1 cellular context compared by ENCODE assay signal in genomic region chr12:48350249-48351021, GRCh38.
TF ChIP-seq lines count a peak whose summit lies in the region.

Gene ZNF641, minus strand, starts transcription at chr12:48350919. Its CDS starts 2,829 bp downstream, at chr12:48348090.

TF ChIP-seq in K562, 482 proteins besides CTCF, POLR2A, EP300 and RAD21 (continued from another document and continues in another):
- TF ChIP-seq GMEB1 (CRISPR knock-in tag; IDR thresholded peaks at IDR 0.05), result peak; percentile 77
- TF ChIP-seq HMGN3 (IDR thresholded peaks at IDR 0.05; ENCODE audit: borderline replicate concordance, extremely low read depth, insufficient read length, low read depth, low read length), result peak; percentile 45
- TF ChIP-seq ELF1 (tag; IDR thresholded peaks at IDR 0.05), result peak; percentile 70
- TF ChIP-seq WHSC1 (IDR thresholded peaks at IDR 0.05; ENCODE audit: low read length), result no peak
- TF ChIP-seq ZNF77 (CRISPR knock-in tag; IDR thresholded peaks at IDR 0.05), result no peak
- no peak for TF ChIP-seq SLC30A9 (CRISPR knock-in tag; IDR thresholded peaks at IDR 0.05)
- TF ChIP-seq ZNF76 (CRISPR knock-in tag; IDR thresholded peaks at IDR 0.05; ENCODE audit: borderline replicate concordance), result no peak
- TF ChIP-seq NRF1 (conservative IDR thresholded peaks at IDR 0.05 in 1 of 2, IDR thresholded peaks at IDR 0.05 in 1 of 2), result peak; percentile 51 to 53
- no peak for TF ChIP-seq TCF3 (CRISPR knock-in tag; IDR thresholded peaks at IDR 0.05)
- TF ChIP-seq ZSCAN29 (IDR thresholded peaks at IDR 0.05), result no peak
- TF ChIP-seq MBD2 (IDR thresholded peaks at IDR 0.05; ENCODE audit: borderline replicate concordance, low read depth), result no peak
- TF ChIP-seq MXI1 (IDR thresholded peaks at IDR 0.05; ENCODE audit: low read depth, low read length), result no peak
- TF ChIP-seq ZFPM2 (CRISPR knock-in tag; IDR thresholded peaks at IDR 0.05), result no peak
- no peak for TF ChIP-seq SNRNP70 (optimal IDR thresholded peaks at IDR 0.05; ENCODE audit: low read depth, low read length)
- peak; percentile 40 for TF ChIP-seq HNRNPLL (IDR thresholded peaks at IDR 0.05; ENCODE audit: low read depth, low read length, poor library complexity, severe bottlenecking)
- no peak for TF ChIP-seq FOXA3 (CRISPR knock-in tag; conservative IDR thresholded peaks at IDR 0.05 in 1 of 2, IDR thresholded peaks at IDR 0.05 in 1 of 2)
- no peak for TF ChIP-seq PHB2 (IDR thresholded peaks at IDR 0.05; ENCODE audit: low read depth)
- TF ChIP-seq SAFB2 (IDR thresholded peaks at IDR 0.05; ENCODE audit: borderline replicate concordance, low read depth, low read length, severe bottlenecking), result no peak
- TF ChIP-seq SNIP1 (IDR thresholded peaks at IDR 0.05; ENCODE audit: low read depth), result no peak
- TF ChIP-seq STAG1 (CRISPR knock-in tag; IDR thresholded peaks at IDR 0.05; ENCODE audit: borderline replicate concordance), result no peak
- no peak for TF ChIP-seq RBM14 (IDR thresholded peaks at IDR 0.05; ENCODE audit: borderline replicate concordance, insufficient read depth, low read depth, low read length)
- peak; percentile 40 for TF ChIP-seq RB1 (IDR thresholded peaks at IDR 0.05; ENCODE audit: low read depth)
- TF ChIP-seq MCM2 (IDR thresholded peaks at IDR 0.05; ENCODE audit: low read depth), result no peak
- TF ChIP-seq HDAC2 (IDR thresholded peaks at IDR 0.05), result no peak
- TF ChIP-seq SPI1 (IDR thresholded peaks at IDR 0.05; ENCODE audit: borderline replicate concordance, low read depth, low read length), result peak; percentile 46; the same call in 1 of the 2 replicates
- TF ChIP-seq CREB5 (CRISPR knock-in tag; IDR thresholded peaks at IDR 0.05), result no peak
- no peak for TF ChIP-seq ZBED1 (IDR thresholded peaks at IDR 0.05)
- peak; percentile 66 for TF ChIP-seq TAF1 (IDR thresholded peaks at IDR 0.05; ENCODE audit: control insufficient read depth, extremely low read depth, insufficient read depth, low read length, severe bottlenecking)
- no peak for TF ChIP-seq PREB (CRISPR knock-in tag; IDR thresholded peaks at IDR 0.05)
- TF ChIP-seq TARDBP (IDR thresholded peaks at IDR 0.05), result no peak
- no peak for TF ChIP-seq MCM3 (IDR thresholded peaks at IDR 0.05)
- TF ChIP-seq MAZ (CRISPR knock-in tag; conservative IDR thresholded peaks at IDR 0.05 in 1 of 2, IDR thresholded peaks at IDR 0.05 in 1 of 2), result peak; percentile 12 to 96; a peak in 3 of 4 replicates
- no peak for TF ChIP-seq ZNF444 (CRISPR knock-in tag; IDR thresholded peaks at IDR 0.05)
- TF ChIP-seq C11orf30 (IDR thresholded peaks at IDR 0.05; ENCODE audit: low read depth), result no peak
- TF ChIP-seq ZNF589 (CRISPR knock-in tag; IDR thresholded peaks at IDR 0.05; ENCODE audit: low read depth), result 0 out of 2 replicates have a peak, but pooled peaks have one; percentile 41
- TF ChIP-seq SOX6 (IDR thresholded peaks at IDR 0.05), result no peak
- no peak for TF ChIP-seq ZBTB8A (IDR thresholded peaks at IDR 0.05; ENCODE audit: partially characterized antibody)
- TF ChIP-seq ELF2 (CRISPR knock-in tag; IDR thresholded peaks at IDR 0.05), result no peak
- no peak for TF ChIP-seq BCL6 (CRISPR knock-in tag; IDR thresholded peaks at IDR 0.05)
- TF ChIP-seq RBBP5 (IDR thresholded peaks at IDR 0.05; ENCODE audit: borderline replicate concordance, insufficient read depth, low read length, poor library complexity, severe bottlenecking), result peak; percentile 30
- TF ChIP-seq MITF (IDR thresholded peaks at IDR 0.05), result no peak
- no peak for TF ChIP-seq PTRF (tag; IDR thresholded peaks at IDR 0.05)
- peak; percentile 79 for TF ChIP-seq SMAD4 (CRISPR knock-in tag; conservative IDR thresholded peaks at IDR 0.05)
- TF ChIP-seq BRD9 (IDR thresholded peaks at IDR 0.05; ENCODE audit: low read depth, partially characterized antibody), result no peak
- TF ChIP-seq ZBTB49 (CRISPR knock-in tag; IDR thresholded peaks at IDR 0.05; ENCODE audit: borderline replicate concordance), result no peak
- TF ChIP-seq TCF15 (CRISPR knock-in tag; IDR thresholded peaks at IDR 0.05), result no peak
- TF ChIP-seq VEZF1 (CRISPR knock-in tag; IDR thresholded peaks at IDR 0.05), result peak; percentile 98
- TF ChIP-seq PHF20 (IDR thresholded peaks at IDR 0.05; ENCODE audit: partially characterized antibody), result no peak
- peak in 1 of 2 experiments; percentile 39 for TF ChIP-seq E2F6 (IDR thresholded peaks at IDR 0.05; ENCODE audit: borderline replicate concordance in 1 of 2, extremely low read depth in 1 of 2, insufficient read depth in 1 of 2, insufficient read length in 1 of 2, low read depth in 1 of 2, low read length in 1 of 2, poor library complexity in 1 of 2, severe bottlenecking in 1 of 2)
- 0 out of 2 replicates have a peak, but pooled peaks have one; percentile 19 for TF ChIP-seq CREB1 (IDR thresholded peaks at IDR 0.05)
- no peak for TF ChIP-seq CREB1 (CRISPR knock-in tag; IDR thresholded peaks at IDR 0.05)
- TF ChIP-seq ZKSCAN3 (CRISPR knock-in tag; IDR thresholded peaks at IDR 0.05), result no peak
- TF ChIP-seq ZBTB17 (CRISPR knock-in tag; IDR thresholded peaks at IDR 0.05), result no peak
- no peak for TF ChIP-seq DACH1 (IDR thresholded peaks at IDR 0.05; ENCODE audit: partially characterized antibody)
- peak; percentile 30; the same call in 1 of the 2 replicates for TF ChIP-seq HNRNPL (IDR thresholded peaks at IDR 0.05; ENCODE audit: low read depth, low read length)
- no peak for TF ChIP-seq MIER1 (IDR thresholded peaks at IDR 0.05; ENCODE audit: low read depth)
- peak in 1 of 2 experiments; percentile 56; a peak in 2 of 4 replicates for TF ChIP-seq HDAC1 (IDR thresholded peaks at IDR 0.05)
- no peak for TF ChIP-seq SRSF9 (IDR thresholded peaks at IDR 0.05; ENCODE audit: borderline replicate concordance, low read depth, low read length)
- no peak for TF ChIP-seq NCOR1 (IDR thresholded peaks at IDR 0.05)
- no peak for TF ChIP-seq ZNF780A (CRISPR knock-in tag; IDR thresholded peaks at IDR 0.05)
- TF ChIP-seq STAT5B (CRISPR knock-in tag; IDR thresholded peaks at IDR 0.05), result no peak
- peak in 1 of 2 experiments; percentile 98; a peak in 2 of 4 replicates for TF ChIP-seq ZNF639 (CRISPR knock-in tag; conservative IDR thresholded peaks at IDR 0.05 in 1 of 2, IDR thresholded peaks at IDR 0.05 in 1 of 2)
- TF ChIP-seq STAT6 (CRISPR knock-in tag; IDR thresholded peaks at IDR 0.05), result no peak
- TF ChIP-seq DDX20 (tag; IDR thresholded peaks at IDR 0.05; ENCODE audit: low read depth), result no peak
